21 cellular contexts compared by ENCODE assay signal in genomic region chr7:18755793-18756192, GRCh38.
DNase-seq lines count a peak whose midpoint lies in the region; ATAC-seq and TF ChIP-seq lines count a peak whose summit lies in the region.
"Had no signal": no experiment of that assay in that cellular context is flagged by ENCODE, and none has a peak within 500 bp of the region (broad histone marks: within the 10 kb centered on the region; RNA-seq: fewer than 3 reads in every experiment).

No MANE protein-coding gene starts in this region.

- H3K79me1 ChIP-seq in mesenchymal stem cell (replicated peaks; ENCODE audit: low read length, poor library complexity, severe bottlenecking): no peaks in the 10 kb centered on the region

- H3K9me3 ChIP-seq in PC-9 (ENCODE audit: insufficient read depth, low read depth): no peaks in the 10 kb centered on the region
- no peaks in the 10 kb centered on the region for H3K9me3 ChIP-seq in SJSA1 (replicated peaks)
- no peaks in the 10 kb centered on the region for H3K9me3 ChIP-seq in mesenchymal stem cell (ENCODE audit: control insufficient read depth, low read length)
- H3K9me3 ChIP-seq in tibial nerve: no peaks in the 10 kb centered on the region
- H3K9me3 ChIP-seq: A549; BE2C; BLaER1 treated with 17β-estradiol and CSF1 and Interleukin-3, amounts not matched to agents 10 nM and 100 nM; HAP-1 had no signal

- H3K4me2 ChIP-seq in PC-9: no peak overlapping the region
- no peak overlapping the region for H3K4me2 ChIP-seq in mesenchymal stem cell (ENCODE audit: low read length, poor library complexity, severe bottlenecking)
- H3K4me2 ChIP-seq: A549; BLaER1 treated with 17β-estradiol and CSF1 and Interleukin-3, amounts not matched to agents 10 nM and 100 nM had no signal

- H3K4me1 ChIP-seq in PC-9 (replicated peaks; ENCODE audit: insufficient read depth) (no peaks in the 10 kb centered on the region), SJSA1 (replicated peaks) (peaks cover 51% of the 10 kb centered on the region), mesenchymal stem cell (ENCODE audit: control insufficient read depth, insufficient read depth, low read depth, low read length) (peaks cover 3% of the 10 kb centered on the region), tibial nerve (peaks cover 0 to 11% (median 0%) of the 10 kb centered on the region in 4 donors)
- H3K4me1 ChIP-seq: A549, BE2C, HAP-1 had no signal

- H3K4me3 ChIP-seq in PC-9 (no peak overlapping the region), SJSA1 (no peak overlapping the region), mesenchymal stem cell (ENCODE audit: insufficient read depth in 1 of 2, low read depth in 1 of 2, low read length in 2 of 2) (no peak overlapping the region), tibial nerve (no peak overlapping the region)
- H3K4me3 ChIP-seq: A549; BLaER1 treated with 17β-estradiol and CSF1 and Interleukin-3, amounts not matched to agents 10 nM and 100 nM; HAP-1 had no signal

- H3K14ac ChIP-seq in mesenchymal stem cell (ENCODE audit: low read length in 2 of 2): no peak overlapping the region

- no TSS peak for BruUV-seq in PC-9 (replicated peaks; lab: Mats Ljungman, UMichigan)

- H2BK120ac ChIP-seq in mesenchymal stem cell (ENCODE audit: low read depth, low read length): no peak overlapping the region

- no peak overlapping the region for H2BK5ac ChIP-seq in mesenchymal stem cell (ENCODE audit: low read depth, low read length, poor library complexity, severe bottlenecking)

- H3K4ac ChIP-seq in mesenchymal stem cell (ENCODE audit: low read depth in 1 of 2, low read length in 2 of 2): no peak overlapping the region

- H3K27ac ChIP-seq in PC-9: no peak overlapping the region
- H3K27ac ChIP-seq in SJSA1: peak overlapping the region; percentile 89
- no peak overlapping the region for H3K27ac ChIP-seq in mesenchymal stem cell (ENCODE audit: low read length, poor library complexity, severe bottlenecking)
- no peak overlapping the region for H3K27ac ChIP-seq in tibial nerve
- H3K27ac ChIP-seq: A549; BLaER1 treated with 17β-estradiol and CSF1 and Interleukin-3, amounts not matched to agents 10 nM and 100 nM had no signal

- no peak overlapping the region for H3K18ac ChIP-seq in mesenchymal stem cell (ENCODE audit: low read depth in 1 of 2, low read length in 2 of 2)

- TF ChIP-seq CTCF in PC-9 (conservative IDR thresholded peaks at IDR 0.05) (no peak), tibial nerve (IDR thresholded peaks at IDR 0.05) (no peak)

- no peaks in the 10 kb centered on the region; the same call in 1 of the 2 replicates for H3K9me2 ChIP-seq in PC-9 (ENCODE audit: insufficient read depth)

- H4K91ac ChIP-seq in mesenchymal stem cell (ENCODE audit: low read length): no peak overlapping the region

- H3K36me3 ChIP-seq in PC-9 (ENCODE audit: low read depth) (no peaks in the 10 kb centered on the region), SJSA1 (no peaks in the 10 kb centered on the region), mesenchymal stem cell (ENCODE audit: control insufficient read depth in 1 of 2, insufficient read depth in 2 of 2, low read depth in 1 of 2, low read length in 2 of 2) (no peaks in the 10 kb centered on the region), tibial nerve (no peaks in the 10 kb centered on the region)
- H3K36me3 ChIP-seq: BE2C, HAP-1 had no signal

- no peak for TF ChIP-seq POLR2A in tibial nerve (IDR thresholded peaks at IDR 0.05)

- H2BK15ac ChIP-seq in mesenchymal stem cell (ENCODE audit: low read depth, poor library complexity, severe bottlenecking): no peak overlapping the region

- H3K79me2 ChIP-seq in PC-9 (ENCODE audit: low read depth): no peaks in the 10 kb centered on the region

- no peak overlapping the region for H2BK12ac ChIP-seq in mesenchymal stem cell (ENCODE audit: low read length in 2 of 2)

- DNase-seq in PC-9 (peak in 1 of 2 experiments; percentile 28), SJSA1 (ENCODE audit: low read depth in 1 of 2, low spot score in 2 of 2) (no peak), mesenchymal stem cell (no peak), NCI-H526 treated with DMSO at 0.1 percent for 48 hours (lab: John Stamatoyannopoulos, UW) (no peak), tibial nerve (ENCODE audit: low spot score in 2 of 2) (no peak)
- DNase-seq: 8988T; ACHN; AML-193; BE2C; Calu3; CD4-positive, alpha-beta memory T cell; COR-L47; DMS53; DMS79 treated with DMSO at 0.1 percent for 48 hours; GF-D8; GOT3; HFFc6 had no signal

- ATAC-seq in GM18868 (IDR thresholded peaks at IDR 0.05; ENCODE audit: unreplicated experiment): no peak
- ATAC-seq: A549 had no signal

- H2AFZ ChIP-seq in PC-9: peak overlapping the region; percentile 39; the same call in 1 of the 2 replicates
- H2AFZ ChIP-seq in mesenchymal stem cell (ENCODE audit: low read depth, low read length): no peak overlapping the region

- no peaks in the 10 kb centered on the region for H3F3A ChIP-seq in PC-9 (ENCODE audit: insufficient read depth, low read depth)

- H2AK5ac ChIP-seq in mesenchymal stem cell (ENCODE audit: low read length, severe bottlenecking): no peak overlapping the region

- no peak overlapping the region for H4K8ac ChIP-seq in mesenchymal stem cell (ENCODE audit: low read length)

- no peaks in the 10 kb centered on the region for H4K20me1 ChIP-seq in PC-9 (ENCODE audit: insufficient read depth)
- H4K20me1 ChIP-seq: BLaER1 treated with 17β-estradiol and CSF1 and Interleukin-3, amounts not matched to agents 10 nM and 100 nM had no signal

- H3K23ac ChIP-seq in mesenchymal stem cell (ENCODE audit: low read length in 2 of 2): no peak overlapping the region

- CTCF ChIA-PET in PC-9 (lab: Charles Lee): no interaction called here

- intact Hi-C loops in PC-9 (cut with micrococcal nuclease; ENCODE audit: unreplicated experiment): no loop called here

- 92% methylated on average over 3 of the region's 4 CpGs for WGBS in mesenchymal stem cell
- WGBS in tibial nerve, 2 donors: 85 to 86% methylated on average over 4 of the region's 4 CpGs

- no peak for TF ChIP-seq EP300 in tibial nerve (IDR thresholded peaks at IDR 0.05)

- POLR2A ChIA-PET in PC-9 (lab: Charles Lee; ENCODE audit: unreplicated experiment): no interaction called here

- H3K27me3 ChIP-seq in PC-9 (ENCODE audit: insufficient read depth, low read depth) (no peaks in the 10 kb centered on the region), SJSA1 (replicated peaks) (no peaks in the 10 kb centered on the region), mesenchymal stem cell (ENCODE audit: control insufficient read depth in 1 of 2, insufficient read depth in 1 of 2, low read length in 2 of 2) (no peaks in the 10 kb centered on the region), tibial nerve (no peaks in the 10 kb centered on the region)
- H3K27me3 ChIP-seq: BE2C; BLaER1 treated with 17β-estradiol and CSF1 and Interleukin-3, amounts not matched to agents 10 nM and 100 nM had no signal

- peak overlapping the region; percentile 82 for H3K9ac ChIP-seq in mesenchymal stem cell (ENCODE audit: low read length)
- H3K9ac ChIP-seq: BLaER1 treated with 17β-estradiol and CSF1 and Interleukin-3, amounts not matched to agents 10 nM and 100 nM had no signal
